8 cellular contexts compared by ENCODE assay signal in the genomic region with DNA sequence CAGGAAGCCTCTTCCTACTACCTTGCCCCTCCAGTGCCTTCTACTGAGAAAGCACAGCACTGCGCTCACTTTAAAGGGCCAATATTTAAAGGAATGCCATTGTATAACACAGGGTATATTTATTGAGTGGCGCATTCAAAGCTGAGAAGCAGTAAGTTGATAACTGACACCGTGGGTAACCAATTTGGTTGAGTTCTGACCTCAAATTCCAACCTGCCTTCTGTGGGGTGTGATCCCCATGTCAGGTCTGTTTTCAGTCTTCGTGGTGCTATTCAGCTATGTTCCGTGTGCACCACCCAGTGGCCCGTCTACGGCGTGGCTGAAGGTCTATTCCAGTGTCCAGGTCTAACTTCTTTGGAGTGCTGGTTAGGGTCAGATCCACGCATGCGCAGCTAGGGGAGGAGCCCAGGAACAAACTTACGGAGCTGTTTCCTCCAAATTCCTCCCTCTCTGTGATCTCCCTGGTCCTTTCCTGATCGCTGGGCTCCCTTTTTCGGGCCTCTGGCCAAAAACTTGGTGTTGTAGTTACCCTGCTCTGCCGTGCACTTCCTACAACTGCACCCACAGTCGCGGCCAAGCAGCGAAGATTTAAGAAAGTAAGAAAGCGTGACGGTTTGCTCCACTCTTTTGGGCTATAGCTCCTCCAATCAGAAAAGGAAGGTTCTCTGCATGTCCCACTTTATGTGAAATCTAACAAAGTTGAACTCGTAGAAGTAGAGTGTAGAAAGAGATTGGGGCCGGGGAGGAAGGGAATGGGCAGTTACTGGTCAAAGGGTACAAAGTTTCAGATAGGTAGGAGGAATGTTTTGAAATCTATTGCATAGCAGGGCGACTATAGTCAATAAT. TPM values are rescaled to one million over a fixed set of nuclear protein-coding genes. Genes with fewer than 3 reads are reported as not detected.
DNase-seq lines count a peak whose midpoint lies in the region; ATAC-seq, FAIRE-seq and TF ChIP-seq lines count a peak whose summit lies in the region.

No MANE protein-coding gene starts in this region.

- H3K27me3 ChIP-seq in BLaER1 (no peaks in the 10 kb centered on the region), Panc1 (ENCODE audit: control insufficient read depth, insufficient read depth, low read length) (no peaks in the 10 kb centered on the region; the same call in 1 of the 2 replicates), foreskin keratinocyte (no peaks in the 10 kb centered on the region), pancreas (no peaks in the 10 kb centered on the region), tibial nerve (peaks cover 0 to 5% of the 10 kb centered on the region in 2 donors)

- peaks cover 26% of the 10 kb centered on the region for H3K9me3 ChIP-seq in BLaER1
- no peaks in the 10 kb centered on the region for H3K9me3 ChIP-seq in Panc1 (ENCODE audit: control insufficient read depth, insufficient read depth, low read depth, low read length)
- no peaks in the 10 kb centered on the region for H3K9me3 ChIP-seq in pancreas
- no peaks in the 10 kb centered on the region for H3K9me3 ChIP-seq in tibial nerve

- H3K4me3 ChIP-seq in BLaER1 (peak overlapping the region; percentile 65), Panc1 (ENCODE audit: low read depth in 2 of 2, low read length in 2 of 2) (peak overlapping the region; percentile 57 to 74), pancreas (peak overlapping the region in 3 of 4 donors; percentile 14 to 52 (median 37)), tibial nerve (peak overlapping the region in 3 of 4 donors; percentile 13 to 39 (median 37))

- intact Hi-C loops in Panc1 (cut with micrococcal nuclease; ENCODE audit: unreplicated experiment), result loop anchor here (2.0 kb wide), 1 partner anchor 70 kb away; no protein-coding TSS in a partner anchor
- intact Hi-C loops in pancreas (cut with DNase I), result no loop called here

- H3K27ac ChIP-seq in BLaER1 (peak overlapping the region; percentile 79), Panc1 (ENCODE audit: low read length) (peak overlapping the region; percentile 71; the same call in 1 of the 2 replicates), foreskin keratinocyte (no peak overlapping the region), pancreas (peak overlapping the region; percentile 11 to 71 (median 49)), tibial nerve (peak overlapping the region in 1 of 4 donors; percentile 34)

- peak overlapping the region; percentile 78 for H3K4me2 ChIP-seq in BLaER1

- DNase-seq in Panc1 (ENCODE audit: low read depth, low spot score), result peak; percentile 71
- peak; percentile 52 to 55 for DNase-seq in activated T-helper 1 cell treated with anti-CD3 and anti-CD28 coated beads, Interleukin-2, amount 50 U/mL, for 16 hours (ENCODE audit: low read depth in 1 of 2, low spot score in 1 of 2)
- peak; percentile 84 to 85 for DNase-seq in foreskin keratinocyte
- DNase-seq in pancreas, result peak; percentile 89 to 99 (median 92)
- peak; percentile 52 for DNase-seq in tibial nerve (ENCODE audit: low spot score in 2 of 2)

- peak overlapping the region; percentile 78 for H3K9ac ChIP-seq in BLaER1

- ATAC-seq in GM19351 (IDR thresholded peaks at IDR 0.05; ENCODE audit: unreplicated experiment) (peak; percentile 87), HG03457 (IDR thresholded peaks at IDR 0.05; ENCODE audit: unreplicated experiment) (peak; percentile 77), Panc1 (peak; percentile 100), foreskin keratinocyte (peak; percentile 61), pancreas (peak; percentile 99 to 100 (median 99))

- 8 to 21% methylated on average over 22 of the region's 22 CpGs for WGBS in pancreas, 2 donors
- 43 to 48% methylated on average over 22 of the region's 22 CpGs for WGBS in tibial nerve, 2 donors

- TF ChIP-seq POLR2A in tibial nerve (IDR thresholded peaks at IDR 0.05), result no peak

- FAIRE-seq in pancreas (lab: Jason Lieb, UNC), result no peak

- no peak for TF ChIP-seq EP300 in tibial nerve (IDR thresholded peaks at IDR 0.05)

- TF ChIP-seq CTCF in Panc1 (IDR thresholded peaks at IDR 0.05) (peak; percentile 80), foreskin keratinocyte (conservative IDR thresholded peaks at IDR 0.05) (peak; percentile 87), pancreas (IDR thresholded peaks at IDR 0.05) (peak; percentile 32 to 47 (median 34)), tibial nerve (IDR thresholded peaks at IDR 0.05) (peak; percentile 15 to 66 (median 39))

- peaks cover 35% of the 10 kb centered on the region for H3K4me1 ChIP-seq in BLaER1
- H3K4me1 ChIP-seq in Panc1 (ENCODE audit: control insufficient read depth, insufficient read depth, low read length), result no peaks in the 10 kb centered on the region; the same call in 1 of the 2 replicates
- H3K4me1 ChIP-seq in foreskin keratinocyte, result peaks cover 16% of the 10 kb centered on the region
- H3K4me1 ChIP-seq in pancreas, result peaks cover 0 to 4% (median 0%) of the 10 kb centered on the region in 3 donors
- H3K4me1 ChIP-seq in tibial nerve, result peaks cover 0 to 4% (median 0%) of the 10 kb centered on the region in 4 donors

- BruUV-seq in Panc1 (replicated peaks; lab: Mats Ljungman, UMichigan), result no TSS peak

- in situ Hi-C loops in Panc1 (cut with HindIII; ENCODE audit: low pct_unique_long_range_greater_than_20kb, low sequenced_read_pairs), result no loop called here

- H3K36me3 ChIP-seq in BLaER1 (no peaks in the 10 kb centered on the region), Panc1 (ENCODE audit: control insufficient read depth, insufficient read depth, low read length) (no peaks in the 10 kb centered on the region), pancreas (no peaks in the 10 kb centered on the region), tibial nerve (no peaks in the 10 kb centered on the region)

- POLR2A ChIA-PET in Panc1 (lab: Charles Lee), result interaction anchor here (0.5 kb wide), 1 partner anchor 8 kb away, joined by 4 read pairs; no protein-coding TSS in a partner anchor

- H4K20me1 ChIP-seq in BLaER1, result no peaks in the 10 kb centered on the region

- CTCF ChIA-PET in Panc1 (lab: Charles Lee), result interaction anchor here (1.4 to 2.0 kb wide), 2 partner anchors 69 to 72 kb away, joined by 6 to 21 read pairs; no protein-coding TSS in a partner anchor

RNA-seq across cellular contexts. Expression of a gene that starts 7.7 kb away (rescaled TPM):
- total RNA-seq in Panc1 (2021; ENCODE audit: unreplicated experiment), result not detected
- polyA plus RNA-seq in Panc1 (2012; ENCODE audit: insufficient read length), result not detected
- 0.68 and 1.4 TPM in 2 replicates for total RNA-seq in foreskin keratinocyte
- polyA plus RNA-seq in foreskin keratinocyte, result 0.34 and 0.62 TPM in 2 replicates
- total RNA-seq in pancreas, result 1 to 10 TPM in 4 of 6 donors, under 1 TPM in 2; 0.61 to 2.2 (median 1.3) TPM
- polyA plus RNA-seq in pancreas, result under 1 TPM; 0.46 to 0.85 TPM
- 1 to 10 TPM in 1 of 4 donors, under 1 TPM in 2, not detected in 1; 0.59 to 1.5 (median 0.60) TPM for total RNA-seq in tibial nerve

RNA-seq across cellular contexts. Expression of a gene that starts 53.9 kb away (rescaled TPM):
- total RNA-seq in Panc1 (2021; ENCODE audit: unreplicated experiment) (not detected), foreskin keratinocyte (not detected in 2 replicates), pancreas (not detected), tibial nerve (under 1 TPM in 1 of 4 donors, not detected in 3; 0.22 TPM)
- not detected for polyA plus RNA-seq in Panc1 (2012; ENCODE audit: insufficient read length)
- polyA plus RNA-seq in foreskin keratinocyte (not detected in 2 replicates), pancreas (not detected)

Comparison
In these comparisons a context has a peak if more than half of its experiments do, and no peak if none do; other contexts are left out.
1. CTCF ChIP-seq: peak in every context shown above with its lines; median percentile 87 in foreskin keratinocyte; 80 in Panc1; 39 in tibial nerve; 34 in pancreas.